ENCODE assay signal across 15 cellular contexts in the genomic region with DNA sequence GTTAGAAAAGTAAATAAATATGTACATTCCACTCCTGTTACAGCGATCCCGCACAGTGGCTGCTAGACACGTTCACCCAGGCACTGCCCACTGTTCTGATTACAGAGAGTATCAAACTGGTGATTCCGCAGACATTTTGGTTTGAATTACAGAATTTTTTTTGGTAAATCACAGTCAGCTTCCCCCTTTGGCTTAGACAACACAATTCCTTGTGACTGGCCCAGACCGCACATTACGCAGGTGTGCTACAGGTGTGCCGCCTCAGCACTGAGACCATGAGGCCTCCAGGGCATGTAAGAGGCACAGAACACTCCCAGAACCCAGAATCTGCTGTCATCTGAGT.
A peak's percentile ranks its signal among the peaks of the same experiment; 100 is the strongest.
DNase-seq lines count a peak whose midpoint lies in the region; ATAC-seq, FAIRE-seq and TF ChIP-seq lines count a peak whose summit lies in the region.
"Had no signal": no experiment of that assay in that cellular context is flagged by ENCODE, and none has a peak within 500 bp of the region (broad histone marks: within the 10 kb centered on the region; RNA-seq: fewer than 3 reads in every experiment).

No MANE protein-coding gene starts in this region.

- H3K36me3 ChIP-seq in HEK293 (ENCODE audit: control insufficient read depth in 2 of 2, insufficient read depth in 1 of 2, low read length in 2 of 2) (peaks cover 0 to 48% of the 10 kb centered on the region in 2 experiments; a peak in 1 of 3 replicates), small intestine (ENCODE audit: control insufficient read depth in 2 of 2, insufficient read depth in 2 of 2, low read length in 2 of 2) (no peaks in the 10 kb centered on the region), smooth muscle cell (ENCODE audit: low read depth) (peaks cover 11% of the 10 kb centered on the region)

- POLR2A ChIA-PET in HEK293 (lab: Yijun Ruan, JAX) = no interaction called here

- ATAC-seq in esophagus mucosa = peak; percentile 50
- ATAC-seq: activated T-cell treated with anti-CD3 and anti-CD28 coated beads, Interleukin-2, amount 50 U/mL, for 72 hours had no signal

- TF ChIP-seq CTCF in HEK293 (tag by site-specific recombination; IDR thresholded peaks at IDR 0.05) = no peak
- no peak for TF ChIP-seq CTCF in D721Med (IDR thresholded peaks at IDR 0.05; ENCODE audit: insufficient read depth, missing control alignments)
- TF ChIP-seq CTCF in smooth muscle cell (IDR thresholded peaks at IDR 0.05; ENCODE audit: borderline replicate concordance, insufficient read depth, poor library complexity, severe bottlenecking) = no peak

- H3K9ac ChIP-seq in smooth muscle cell (ENCODE audit: low read depth) = no peak overlapping the region

- H3K4me1 ChIP-seq in HEK293 (ENCODE audit: control insufficient read depth, insufficient read depth, low read length) (no peaks in the 10 kb centered on the region; the same call in 1 of the 2 replicates), small intestine (ENCODE audit: control insufficient read depth in 2 of 2, insufficient read depth in 1 of 2, low read depth in 1 of 2, low read length in 1 of 2) (no peaks in the 10 kb centered on the region), smooth muscle cell (ENCODE audit: low read depth) (peaks cover 6% of the 10 kb centered on the region)

- no peak overlapping the region for H3K4me2 ChIP-seq in smooth muscle cell

- H3K4me3 ChIP-seq in HEK293 (ENCODE audit: low read depth, low read length) = no peak overlapping the region
- H3K4me3 ChIP-seq in small intestine (ENCODE audit: low read depth in 1 of 2, low read length in 2 of 2) = no peak overlapping the region
- H3K4me3 ChIP-seq in smooth muscle cell = no peak overlapping the region

- DNase-seq in RPMI8226 (peak; percentile 63), small intestine (peak; percentile 9), epidermal melanocyte (ENCODE audit: insufficient read length, low spot score) (no peak), D721Med (ENCODE audit: insufficient read length, low spot score) (no peak), smooth muscle cell (lab: John Stamatoyannopoulos, UW; ENCODE audit: unreplicated experiment) (no peak)
- DNase-seq: activated B cell treated with CpG ODN at 0.5 μM for 24 hours; activated T-cell treated with anti-CD3 and anti-CD28 coated beads, Interleukin-2, amount 50 U/mL, for 72 hours; caudate nucleus; DMS53; immature natural killer cell; naive B cell; right cardiac atrium; Right ventricle myocardium superior had no signal

- CTCF ChIA-PET in HEK293 (lab: Yijun Ruan, JAX) = interaction anchor here (0.6 to 1.2 kb wide), 2 partner anchors 17 to 119 kb away, joined by 3 to 4 read pairs; no protein-coding TSS in a partner anchor

- H2AFZ ChIP-seq in smooth muscle cell (ENCODE audit: low read depth) = no peak overlapping the region

- FAIRE-seq in small intestine (lab: Jason Lieb, UNC) (no peak), D721Med (lab: Jason Lieb, UNC) (no peak)

- H3K9me3 ChIP-seq in HEK293 (ENCODE audit: control insufficient read depth, insufficient read depth, low read depth, low read length) (no peaks in the 10 kb centered on the region), small intestine (ENCODE audit: control insufficient read depth, low read depth) (no peaks in the 10 kb centered on the region), smooth muscle cell (replicated peaks; ENCODE audit: low read depth) (no peaks in the 10 kb centered on the region)

- no peaks in the 10 kb centered on the region for H3K79me2 ChIP-seq in smooth muscle cell (ENCODE audit: low read depth)

- H3K27me3 ChIP-seq in small intestine (ENCODE audit: control insufficient read depth in 2 of 2, insufficient read depth in 2 of 2, low read length in 2 of 2) = no peaks in the 10 kb centered on the region
- H3K27me3 ChIP-seq in smooth muscle cell (ENCODE audit: low read depth) = no peaks in the 10 kb centered on the region

- H4K20me1 ChIP-seq in smooth muscle cell (ENCODE audit: low read depth) = peaks cover 45% of the 10 kb centered on the region

- peaks cover 19% of the 10 kb centered on the region for H3F3A ChIP-seq in smooth muscle cell (ENCODE audit: low read depth)

- no peak overlapping the region for H3K27ac ChIP-seq in HEK293 (ENCODE audit: extremely low read depth, low read depth, low read length)
- no peak overlapping the region for H3K27ac ChIP-seq in small intestine (ENCODE audit: low read depth in 1 of 2, low read length in 1 of 2)
- H3K27ac ChIP-seq in smooth muscle cell (ENCODE audit: low read depth) = no peak overlapping the region

- whole genome bisulfite sequencing in small intestine, 3 donors = 35 to 68% (median 48%) methylated on average over 7 of the region's 7 CpGs
- WGBS in smooth muscle cell (ENCODE audit: low lambda C conversion rate) = 79% methylated on average over 7 of the region's 7 CpGs

TF ChIP-seq in HEK293, 187 proteins besides CTCF, POLR2A, EP300 and RAD21:
- no peak for TF ChIP-seq ZBTB20 (tag by site-specific recombination; IDR thresholded peaks at IDR 0.05)
- peak; percentile 91 for TF ChIP-seq ZBTB17 (tag by site-specific recombination; IDR thresholded peaks at IDR 0.05)
- TF ChIP-seq SCRT2 (tag by site-specific recombination; IDR thresholded peaks at IDR 0.05) = peak; percentile 64; the same call in 1 of the 2 replicates
- peak; percentile 35; the same call in 1 of the 2 replicates for TF ChIP-seq OSR2 (tag by site-specific recombination; IDR thresholded peaks at IDR 0.05)

Comparison
In these comparisons a context has a peak if more than half of its experiments do, and no peak if none do; other contexts are left out.
1. DNase-seq: peak in RPMI8226 (single experiment) and small intestine (single experiment); none in epidermal melanocyte (single experiment), D721Med (single experiment) and smooth muscle cell (single experiment).